Comparison of ENCODE assay signal across 23 cellular contexts in the genomic region with DNA sequence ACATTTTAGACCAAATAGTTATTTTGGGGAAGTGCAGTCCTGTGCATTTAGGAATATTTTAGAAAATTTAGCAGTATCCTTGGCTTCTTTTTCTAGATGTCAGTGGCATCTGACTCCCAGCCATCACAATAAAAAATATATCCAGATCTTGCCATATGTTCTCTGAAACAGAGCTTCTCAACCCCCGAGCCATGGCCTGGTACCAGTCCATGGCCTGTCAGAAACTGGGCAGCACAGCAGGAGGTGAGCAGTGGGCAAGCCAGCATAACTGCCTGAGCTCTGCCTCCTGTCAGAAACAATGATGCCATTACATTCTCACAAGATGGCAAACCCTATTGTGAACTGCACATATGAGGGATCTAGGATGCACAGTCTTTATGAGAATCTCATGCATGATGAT.
"Had no signal": no experiment of that assay in that cellular context is flagged by ENCODE, and none has a peak within 500 bp of the region (broad histone marks: within the 10 kb centered on the region; RNA-seq: fewer than 3 reads in every experiment).

No MANE protein-coding gene starts in this region.

- H3K4me3 ChIP-seq: colonic mucosa, esophagus squamous epithelium, gastrocnemius medialis, heart right ventricle, left lung, lower lobe of right lung, mucosa of descending colon had no signal

- H3K9me3 ChIP-seq: colonic mucosa, esophagus squamous epithelium, gastrocnemius medialis, heart right ventricle, lower lobe of right lung, mucosa of descending colon had no signal

- DNase-seq: colonic mucosa; cortex of kidney; effector CD8-positive, alpha-beta T cell; effector memory CD8-positive, alpha-beta T cell; endodermal cell; erythroblast; esophagus squamous epithelium; foreskin fibroblast; foreskin melanocyte; gastrocnemius medialis; glutamatergic neuron; head of caudate nucleus; heart right ventricle; hippocampal formation; left cardiac atrium; left lung; left ventricle myocardium superior; lower lobe of right lung; mesenchymal stem cell; mucosa of descending colon; naive B cell had no signal

- H3K27me3 ChIP-seq: colonic mucosa, esophagus squamous epithelium, gastrocnemius medialis, heart right ventricle, left lung had no signal

- H3K4me1 ChIP-seq: colonic mucosa, esophagus squamous epithelium, gastrocnemius medialis, heart right ventricle, left lung, lower lobe of right lung had no signal

- H3K27ac ChIP-seq: colonic mucosa, epithelial cell of prostate, esophagus squamous epithelium, gastrocnemius medialis, heart right ventricle, left lung, lower lobe of right lung had no signal

- H3K36me3 ChIP-seq: colonic mucosa, esophagus squamous epithelium, gastrocnemius medialis, heart right ventricle, left lung, lower lobe of right lung had no signal

- ATAC-seq: effector memory CD8-positive, alpha-beta T cell; esophagus mucosa; gastrocnemius medialis; heart right ventricle; left cardiac atrium; left lung; left ventricle myocardium superior; lower lobe of right lung; mucosa of descending colon had no signal
